Comparison of ENCODE assay signal across 10 cellular contexts in the genomic region with DNA sequence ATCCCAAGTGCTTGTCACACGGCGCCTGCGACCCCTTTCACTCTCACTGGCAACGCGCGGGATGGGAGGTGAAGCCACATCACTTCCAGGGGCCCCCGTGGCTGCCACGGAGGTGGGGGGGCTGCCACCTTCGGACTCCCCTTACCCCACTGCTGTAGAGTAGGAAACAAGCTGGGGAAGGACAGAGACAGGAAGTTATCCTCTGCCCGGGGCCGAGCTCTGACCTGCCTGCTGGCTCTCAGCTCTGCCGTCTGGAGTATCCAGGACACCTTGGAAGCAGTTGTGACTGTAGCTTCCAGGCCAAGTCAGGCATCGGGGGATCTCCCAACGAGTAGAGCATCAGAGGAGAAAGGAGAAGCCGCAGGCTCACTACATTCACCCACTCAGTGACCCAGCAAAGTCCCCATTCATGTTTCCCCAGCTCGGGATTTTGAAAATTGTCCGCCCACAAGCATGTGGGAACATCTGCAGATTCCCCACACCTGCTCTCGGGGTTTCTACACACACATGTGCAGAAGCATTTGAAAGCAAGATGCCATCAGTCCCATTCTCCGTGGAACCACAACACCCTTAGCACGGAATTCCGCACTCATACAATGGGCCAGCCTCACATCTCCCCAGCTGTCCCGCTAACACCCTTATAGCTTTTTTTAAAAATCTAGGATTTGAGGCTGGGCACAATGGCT. TPM values are rescaled to one million over a fixed set of nuclear protein-coding genes. Genes with fewer than 3 reads are reported as not detected.
A peak's percentile ranks its signal among the peaks of the same experiment; 100 is the strongest.
DNase-seq lines count a peak whose midpoint lies in the region; ATAC-seq, FAIRE-seq and TF ChIP-seq lines count a peak whose summit lies in the region.
"Had no signal": no experiment of that assay in that cellular context is flagged by ENCODE, and none has a peak within 500 bp of the region (broad histone marks: within the 10 kb centered on the region; RNA-seq: fewer than 3 reads in every experiment).

No MANE protein-coding gene starts in this region.

- H3K4me3 ChIP-seq in LNCaP clone FGC (ENCODE audit: low read depth, low read length) (0 out of 2 replicates have a peak overlapping the region, but pooled peaks have one; percentile 15), neural progenitor cell (peak overlapping the region; percentile 48)

- peaks cover 46 to 49% of the 10 kb centered on the region in 2 donors for H3K4me1 Mint-ChIP-seq in effector memory CD8-positive, alpha-beta T cell (ENCODE audit: low read depth in 2 of 2)
- H3K4me1 Mint-ChIP-seq in neural progenitor cell: peaks cover 42% of the 10 kb centered on the region

- no peaks in the 10 kb centered on the region for H4K20me1 ChIP-seq in neural progenitor cell (ENCODE audit: low read depth)

- H3K9me3 Mint-ChIP-seq in effector memory CD8-positive, alpha-beta T cell: no peaks in the 10 kb centered on the region
- H3K9me3 Mint-ChIP-seq in neural progenitor cell: peaks cover 18% of the 10 kb centered on the region
- H3K9me3 Mint-ChIP-seq: activated B cell treated with CpG ODN at 0.5 μM for 24 hours had no signal

- H3F3A ChIP-seq in neural progenitor cell (ENCODE audit: low read depth): peaks cover 10% of the 10 kb centered on the region

- H3K4me1 ChIP-seq in neural progenitor cell: peaks cover 7% of the 10 kb centered on the region

- intact Hi-C loops in sciatic nerve (cut with DNase I): no loop called here

- no peaks in the 10 kb centered on the region for H3K36me3 ChIP-seq in neural progenitor cell

- TF ChIP-seq CTCF in C4-2B (conservative IDR thresholded peaks at IDR 0.05) (no peak), LNCaP clone FGC (IDR thresholded peaks at IDR 0.05; ENCODE audit: control insufficient read depth, extremely low read depth, insufficient read depth) (no peak), neural progenitor cell (IDR thresholded peaks at IDR 0.05) (no peak), D721Med (IDR thresholded peaks at IDR 0.05; ENCODE audit: insufficient read depth, missing control alignments) (no peak)

- ATAC-seq in effector memory CD8-positive, alpha-beta T cell (replicated peaks): no peak
- no peak for ATAC-seq in sciatic nerve

- DNase-seq in LNCaP clone FGC (ENCODE audit: low read depth) (no peak), neural progenitor cell (ENCODE audit: low spot score) (no peak), SHP77 (lab: John Stamatoyannopoulos, UW) (no peak), D721Med (ENCODE audit: insufficient read length, low spot score) (no peak), sciatic nerve (ENCODE audit: low spot score) (no peak), OCI-M1 (lab: John Stamatoyannopoulos, UW) (no peak)
- DNase-seq in effector memory CD8-positive, alpha-beta T cell: no peak

- H3K27me3 Mint-ChIP-seq in effector memory CD8-positive, alpha-beta T cell: no peaks in the 10 kb centered on the region
- H3K27me3 Mint-ChIP-seq in neural progenitor cell (ENCODE audit: insufficient read depth, low read depth): peaks cover 12% of the 10 kb centered on the region

- no peaks in the 10 kb centered on the region for H3K79me2 ChIP-seq in neural progenitor cell (ENCODE audit: low read depth)

- no peak overlapping the region for H3K9ac ChIP-seq in neural progenitor cell

- H3K9me3 ChIP-seq in neural progenitor cell (ENCODE audit: low read depth): no peaks in the 10 kb centered on the region

- no peak overlapping the region for H2AFZ ChIP-seq in neural progenitor cell (replicated peaks)

- H3K27ac Mint-ChIP-seq in effector memory CD8-positive, alpha-beta T cell: no peak overlapping the region
- no peak overlapping the region for H3K27ac Mint-ChIP-seq in neural progenitor cell
- H3K27ac Mint-ChIP-seq: activated B cell treated with CpG ODN at 0.5 μM for 24 hours had no signal

- H3K4me2 ChIP-seq in neural progenitor cell: peak overlapping the region; percentile 75

- peaks cover 9% of the 10 kb centered on the region for H3K36me3 Mint-ChIP-seq in effector memory CD8-positive, alpha-beta T cell (ENCODE audit: insufficient read depth)
- peaks cover 7% of the 10 kb centered on the region for H3K36me3 Mint-ChIP-seq in neural progenitor cell

- H3K4me3 Mint-ChIP-seq in effector memory CD8-positive, alpha-beta T cell: peak overlapping the region; percentile 67 to 74
- H3K4me3 Mint-ChIP-seq in neural progenitor cell: peak overlapping the region; percentile 75
- H3K4me3 Mint-ChIP-seq: activated B cell treated with CpG ODN at 0.5 μM for 24 hours had no signal

- H3K27ac ChIP-seq in C4-2B: peak overlapping the region; percentile 52
- no peak overlapping the region for H3K27ac ChIP-seq in neural progenitor cell

- FAIRE-seq in D721Med (lab: Jason Lieb, UNC): no peak

- no peaks in the 10 kb centered on the region for H3K27me3 ChIP-seq in neural progenitor cell

RNA-seq across cellular contexts. Expression of a gene that starts 10.8 kb away (rescaled TPM):
- total RNA-seq in neural progenitor cell (ENCODE audit: low replicate concordance) (1.9 and 5.2 TPM in 2 replicates), sciatic nerve (36.6 TPM)

RNA-seq across cellular contexts. Expression of a gene that starts 25.1 kb away (rescaled TPM):
- total RNA-seq in neural progenitor cell (ENCODE audit: low replicate concordance) (58.4 and 112 TPM in 2 replicates), sciatic nerve (110 TPM)

RNA-seq across cellular contexts. Expression of a gene that starts 25.4 kb away (rescaled TPM):
- total RNA-seq in neural progenitor cell (ENCODE audit: low replicate concordance): 40.3 and 50.6 TPM in 2 replicates
- total RNA-seq in sciatic nerve: 39.9 TPM

RNA-seq across cellular contexts. Expression of a gene that starts 38.7 kb away (rescaled TPM):
- not detected in 2 replicates for total RNA-seq in neural progenitor cell (ENCODE audit: low replicate concordance)
- total RNA-seq in sciatic nerve: 1.1 TPM
- total RNA-seq: activated B cell treated with CpG ODN at 0.5 μM for 24 hours, HT1080 had no signal

RNA-seq across cellular contexts. Expression of a gene that starts 55.5 kb away (rescaled TPM):
- 0.25 and 0.71 TPM in 2 replicates for total RNA-seq in neural progenitor cell (ENCODE audit: low replicate concordance)
- total RNA-seq in sciatic nerve: 73.1 TPM
- total RNA-seq: activated B cell treated with CpG ODN at 0.5 μM for 24 hours had no signal
